ENCODE assay signal across 14 cellular contexts in the genomic region with DNA sequence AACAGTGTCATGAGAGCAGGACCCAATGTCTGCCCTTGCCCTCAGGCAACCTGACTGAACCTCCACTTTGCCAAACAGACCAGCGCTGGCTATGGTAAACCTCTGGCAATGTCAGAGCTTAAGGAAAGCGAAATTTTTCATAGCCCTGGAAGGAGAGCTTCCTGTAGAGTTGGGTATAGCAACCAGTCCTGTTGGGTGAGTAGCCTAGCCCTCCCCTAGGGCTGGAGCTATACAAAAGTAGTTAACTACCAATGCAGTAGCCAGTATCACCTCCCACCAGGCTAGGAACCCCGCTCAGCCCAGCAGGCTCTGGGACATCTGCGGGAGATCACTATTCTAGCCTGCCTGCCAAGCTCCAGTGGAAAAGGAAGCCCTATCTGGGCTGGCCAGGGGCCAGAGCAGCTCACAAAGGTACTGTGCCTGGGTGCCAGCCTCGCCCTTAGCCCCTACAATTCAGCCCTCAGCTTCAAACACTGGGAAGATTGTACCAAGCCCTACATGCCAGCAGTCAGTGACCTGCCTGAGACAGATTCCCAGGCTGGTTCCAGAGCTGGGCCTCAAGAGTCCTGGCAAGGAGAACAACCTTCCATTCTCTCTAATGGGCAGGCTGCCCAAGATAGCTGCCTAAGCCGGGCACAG. TPM values are rescaled to one million over a fixed set of nuclear protein-coding genes. Genes with fewer than 3 reads are reported as not detected.
DNase-seq lines count a peak whose midpoint lies in the region; ATAC-seq lines count a peak whose summit lies in the region.
"Had no signal": no experiment of that assay in that cellular context is flagged by ENCODE, and none has a peak within 500 bp of the region (broad histone marks: within the 10 kb centered on the region; RNA-seq: fewer than 3 reads in every experiment).

No MANE protein-coding gene starts in this region.

- H3K27me3 ChIP-seq in esophagus (ENCODE audit: control insufficient read depth in 1 of 2, insufficient read depth in 2 of 2, low read length in 2 of 2), result no peaks in the 10 kb centered on the region
- H3K27me3 ChIP-seq in mucosa of stomach (ENCODE audit: control insufficient read depth, insufficient read depth, low read length), result no peaks in the 10 kb centered on the region
- H3K27me3 ChIP-seq in effector memory CD4-positive, alpha-beta T cell (replicated peaks; ENCODE audit: control insufficient read depth, insufficient read depth, low read length, poor library complexity, severe bottlenecking), result no peaks in the 10 kb centered on the region
- H3K27me3 ChIP-seq: foreskin keratinocyte, thyroid gland had no signal

- H3K4me1 ChIP-seq in esophagus (ENCODE audit: control insufficient read depth in 2 of 2, insufficient read depth in 2 of 2, low read length in 1 of 2), result peaks cover 3 to 11% of the 10 kb centered on the region in 2 donors
- H3K4me1 ChIP-seq in mucosa of stomach (ENCODE audit: control insufficient read depth, insufficient read depth, low read length), result peaks cover 54% of the 10 kb centered on the region
- H3K4me1 ChIP-seq in effector memory CD4-positive, alpha-beta T cell (ENCODE audit: control insufficient read depth, insufficient read depth, low read length, poor library complexity, severe bottlenecking), result no peaks in the 10 kb centered on the region

- 47 to 50% methylated on average over 6 of the region's 6 CpGs for WGBS in esophagus, 2 donors

- H3K9ac ChIP-seq in mucosa of stomach (ENCODE audit: low read length), result peak overlapping the region; percentile 31

- peak overlapping the region; percentile 69 to 75 for H3K27ac ChIP-seq in esophagus (ENCODE audit: low read depth in 2 of 2, low read length in 1 of 2)
- H3K27ac ChIP-seq in effector memory CD4-positive, alpha-beta T cell (ENCODE audit: insufficient read depth, low read length, poor library complexity, severe bottlenecking), result no peak overlapping the region
- H3K27ac ChIP-seq: foreskin keratinocyte, thyroid gland had no signal

- H3K9me3 ChIP-seq in esophagus (ENCODE audit: control insufficient read depth in 2 of 2, insufficient read depth in 1 of 2, low read depth in 1 of 2, low read length in 1 of 2), result no peaks in the 10 kb centered on the region
- H3K9me3 ChIP-seq in mucosa of stomach (ENCODE audit: control insufficient read depth, low read length), result no peaks in the 10 kb centered on the region
- no peaks in the 10 kb centered on the region for H3K9me3 ChIP-seq in effector memory CD4-positive, alpha-beta T cell (ENCODE audit: control insufficient read depth, low read length)
- H3K9me3 ChIP-seq: thyroid gland had no signal

- DNase-seq in Ammon's horn (ENCODE audit: low spot score) (peak; percentile 68), NCI-H2029 treated with DMSO at 0.1 percent for 48 hours (lab: John Stamatoyannopoulos, UW) (peak; percentile 33), DMS53 treated with DMSO at 0.1 percent for 48 hours (lab: John Stamatoyannopoulos, UW; ENCODE audit: unreplicated experiment) (no peak)
- no peak for DNase-seq in effector memory CD4-positive, alpha-beta T cell
- no peak for DNase-seq in activated naive CD4-positive, alpha-beta T cell treated with Interleukin-2 at 50 U/mL for 16 hours
- DNase-seq: activated CD4-positive, alpha-beta T cell treated with anti-CD3 and anti-CD28 coated beads for 48 hours; activated naive CD4-positive, alpha-beta T cell; EL; NCI-H510A had no signal

- ATAC-seq in GM21381 (IDR thresholded peaks at IDR 0.05; ENCODE audit: unreplicated experiment), result no peak

- H3K4me3 ChIP-seq in esophagus (ENCODE audit: low read depth in 1 of 2, low read length in 2 of 2) (no peak overlapping the region), mucosa of stomach (ENCODE audit: low read length) (no peak overlapping the region)
- no peak overlapping the region for H3K4me3 ChIP-seq in effector memory CD4-positive, alpha-beta T cell (ENCODE audit: insufficient read depth, low read depth, low read length, poor library complexity, severe bottlenecking)
- H3K4me3 ChIP-seq: thyroid gland had no signal

- H3K36me3 ChIP-seq in esophagus (ENCODE audit: control insufficient read depth in 2 of 2, insufficient read depth in 2 of 2, low read length in 1 of 2) (no peaks in the 10 kb centered on the region), mucosa of stomach (ENCODE audit: control insufficient read depth, insufficient read depth, low read length) (no peaks in the 10 kb centered on the region)
- no peaks in the 10 kb centered on the region for H3K36me3 ChIP-seq in effector memory CD4-positive, alpha-beta T cell (ENCODE audit: control insufficient read depth, insufficient read depth, low read length)
- H3K36me3 ChIP-seq: thyroid gland had no signal

RNA-seq across cellular contexts. Expression of a gene that starts 7.9 kb away (rescaled TPM):
- polyA plus RNA-seq in esophagus, result 1 to 10 TPM in 1 of 2 donors, under 1 TPM in 1; 0.51 to 2.4 TPM

RNA-seq across cellular contexts. Expression of a gene that starts 8.0 kb away (rescaled TPM):
- 10 to 100 TPM; 24.6 to 29.4 TPM for polyA plus RNA-seq in esophagus

RNA-seq across cellular contexts. Expression of a gene that starts 28.7 kb away (rescaled TPM):
- polyA plus RNA-seq in esophagus, result 10 to 100 TPM; 53.1 to 83.4 TPM

RNA-seq across cellular contexts. Expression of a gene that starts 43.3 kb away (rescaled TPM):
- 1 to 10 TPM in 1 of 2 donors, under 1 TPM in 1; 0.28 to 1.0 TPM for polyA plus RNA-seq in esophagus

RNA-seq across cellular contexts. Expression of a gene that starts 49.8 kb away (rescaled TPM):
- 10 to 100 TPM in 1 of 2 donors, 1 to 10 TPM in 1; 9.3 to 25.8 TPM for polyA plus RNA-seq in esophagus

Comparison
In these comparisons a context has a peak if more than half of its experiments do, and no peak if none do; other contexts are left out.
1. DNase-seq: peak in Ammon's horn (single experiment) and NCI-H2029 treated with DMSO at 0.1 percent for 48 hours (single experiment); none in effector memory CD4-positive, alpha-beta T cell (0 of 3), activated naive CD4-positive, alpha-beta T cell treated with Interleukin-2 at 50 U/mL for 16 hours (single experiment) and DMS53 treated with DMSO at 0.1 percent for 48 hours (single experiment).